1 cellular context compared by ENCODE assay signal in genomic region chr14:23275412-23275811, GRCh38.
A peak's percentile ranks its signal among the peaks of the same experiment; 100 is the strongest.
TF ChIP-seq lines count a peak whose summit lies in the region.

No MANE protein-coding gene starts in this region.

TF ChIP-seq in HepG2, 621 proteins besides CTCF, POLR2A, EP300 and RAD21 (continued from another document and continues in another):
- TF ChIP-seq ZNF318 (CRISPR knock-in tag; IDR thresholded peaks at IDR 0.05) (no peak), FOXA1 (IDR thresholded peaks at IDR 0.05) (peak; percentile 26; the same call in 1 of the 2 replicates), FOXA1 (CRISPR knock-in tag; IDR thresholded peaks at IDR 0.05) (no peak), MAFG (CRISPR knock-in tag; IDR thresholded peaks at IDR 0.05) (no peak), SSRP1 (CRISPR knock-in tag; IDR thresholded peaks at IDR 0.05) (no peak), TARDBP (CRISPR knock-in tag; IDR thresholded peaks at IDR 0.05) (no peak), ZNF567 (CRISPR knock-in tag; IDR thresholded peaks at IDR 0.05; ENCODE audit: borderline replicate concordance) (no peak), NCOA5 (CRISPR knock-in tag; IDR thresholded peaks at IDR 0.05) (no peak), SYNCRIP (IDR thresholded peaks at IDR 0.05; ENCODE audit: insufficient read depth, low read depth, low read length) (no peak), HHEX (CRISPR knock-in tag; IDR thresholded peaks at IDR 0.05) (no peak), MLLT10 (CRISPR knock-in tag; IDR thresholded peaks at IDR 0.05) (no peak), ZNF280D (CRISPR knock-in tag; IDR thresholded peaks at IDR 0.05) (no peak), NR2F2 (IDR thresholded peaks at IDR 0.05; ENCODE audit: borderline replicate concordance, low read depth) (no peak), CENPT (CRISPR knock-in tag; IDR thresholded peaks at IDR 0.05; ENCODE audit: low read depth) (no peak), NONO (IDR thresholded peaks at IDR 0.05) (0 out of 2 replicates have a peak, but pooled peaks have one; percentile 39), NONO (CRISPR knock-in tag; conservative IDR thresholded peaks at IDR 0.05) (no peak), ELF1 (CRISPR knock-in tag; IDR thresholded peaks at IDR 0.05) (no peak), ZNF790 (CRISPR knock-in tag; IDR thresholded peaks at IDR 0.05; ENCODE audit: borderline replicate concordance) (no peak), HES4 (CRISPR knock-in tag; IDR thresholded peaks at IDR 0.05; ENCODE audit: borderline replicate concordance) (no peak), ZNF609 (CRISPR knock-in tag; IDR thresholded peaks at IDR 0.05; ENCODE audit: borderline replicate concordance) (no peak), NR3C1 (CRISPR knock-in tag; IDR thresholded peaks at IDR 0.05) (no peak), CERS6 (CRISPR knock-in tag; IDR thresholded peaks at IDR 0.05) (no peak), JUND (CRISPR knock-in tag; IDR thresholded peaks at IDR 0.05) (no peak), IRX3 (CRISPR knock-in tag; IDR thresholded peaks at IDR 0.05; ENCODE audit: borderline replicate concordance, low read depth) (no peak), ZNF660 (CRISPR knock-in tag; IDR thresholded peaks at IDR 0.05; ENCODE audit: borderline replicate concordance, low read depth) (no peak), HINFP (CRISPR knock-in tag; IDR thresholded peaks at IDR 0.05; ENCODE audit: low read depth) (no peak), MZF1 (CRISPR knock-in tag; IDR thresholded peaks at IDR 0.05; ENCODE audit: borderline replicate concordance) (no peak), KLF16 (CRISPR knock-in tag; IDR thresholded peaks at IDR 0.05) (no peak), DNMT1 (CRISPR knock-in tag; IDR thresholded peaks at IDR 0.05) (no peak), FOXA3 (CRISPR knock-in tag; IDR thresholded peaks at IDR 0.05) (no peak), ZBTB49 (CRISPR knock-in tag; IDR thresholded peaks at IDR 0.05; ENCODE audit: borderline replicate concordance) (no peak), NFYC (CRISPR knock-in tag; IDR thresholded peaks at IDR 0.05) (no peak), ISX (CRISPR knock-in tag; conservative IDR thresholded peaks at IDR 0.05) (no peak), RFX3 (CRISPR knock-in tag; IDR thresholded peaks at IDR 0.05) (no peak), RCOR2 (CRISPR knock-in tag; IDR thresholded peaks at IDR 0.05) (no peak), SP2 (CRISPR knock-in tag; IDR thresholded peaks at IDR 0.05) (no peak), ZNF619 (CRISPR knock-in tag; IDR thresholded peaks at IDR 0.05) (no peak), ZNF230 (CRISPR knock-in tag; IDR thresholded peaks at IDR 0.05) (no peak), MIXL1 (CRISPR knock-in tag; IDR thresholded peaks at IDR 0.05) (no peak), PLRG1 (conservative IDR thresholded peaks at IDR 0.05) (0 out of 2 replicates have a peak, but pooled peaks have one; percentile 78), MEIS1 (CRISPR knock-in tag; IDR thresholded peaks at IDR 0.05; ENCODE audit: borderline replicate concordance) (no peak), ZNF431 (CRISPR knock-in tag; IDR thresholded peaks at IDR 0.05; ENCODE audit: borderline replicate concordance, low read depth) (no peak), E2F1 (CRISPR knock-in tag; IDR thresholded peaks at IDR 0.05) (no peak)
